ENCODE assay signal across 20 cellular contexts in genomic region chr12:120984351-120984898, GRCh38. TPM values are rescaled to one million over a fixed set of nuclear protein-coding genes. Genes with fewer than 3 reads are reported as not detected.
A peak's percentile ranks its signal among the peaks of the same experiment; 100 is the strongest.
DNase-seq lines count a peak whose midpoint lies in the region; ATAC-seq and FAIRE-seq lines count a peak whose summit lies in the region.
"Had no signal": no experiment of that assay in that cellular context is flagged by ENCODE, and none has a peak within 500 bp of the region (broad histone marks: within the 10 kb centered on the region; RNA-seq: fewer than 3 reads in every experiment).

No MANE protein-coding gene starts in this region.

- 29 to 67% (median 36%) methylated on average over 3 of the region's 3 CpGs for WGBS in small intestine, 3 donors

- H3K4me1 ChIP-seq in small intestine (ENCODE audit: control insufficient read depth in 2 of 2, insufficient read depth in 1 of 2, low read depth in 1 of 2, low read length in 1 of 2) = peaks cover 0 to 3% of the 10 kb centered on the region in 2 donors
- H3K4me1 ChIP-seq: thyroid gland had no signal

- H3K36me3 ChIP-seq in small intestine (ENCODE audit: control insufficient read depth in 2 of 2, insufficient read depth in 2 of 2, low read length in 2 of 2) = no peaks in the 10 kb centered on the region
- H3K36me3 ChIP-seq: thyroid gland had no signal

- no peak overlapping the region for H3K4me3 Mint-ChIP-seq in T-helper 17 cell

- FAIRE-seq in small intestine (lab: Jason Lieb, UNC) = no peak
- FAIRE-seq: islet of Langerhans had no signal

- H3K4me1 Mint-ChIP-seq in T-helper 17 cell = peaks cover 5% of the 10 kb centered on the region

- peaks cover 3% of the 10 kb centered on the region for H3K36me3 Mint-ChIP-seq in T-helper 17 cell (ENCODE audit: low read depth)

- no peaks in the 10 kb centered on the region for H3K27me3 ChIP-seq in small intestine (ENCODE audit: control insufficient read depth in 2 of 2, insufficient read depth in 2 of 2, low read length in 2 of 2)
- H3K27me3 ChIP-seq: thyroid gland had no signal

- ATAC-seq in T-helper 17 cell = no peak
- ATAC-seq in HG02642 (IDR thresholded peaks at IDR 0.05; ENCODE audit: poor library complexity, unreplicated experiment) = no peak
- ATAC-seq in GM19035 (IDR thresholded peaks at IDR 0.05; ENCODE audit: unreplicated experiment) = no peak

- peak overlapping the region; percentile 47 for H3K27ac Mint-ChIP-seq in T-helper 17 cell

- no peak overlapping the region for H3K4me3 ChIP-seq in small intestine (ENCODE audit: low read depth in 1 of 2, low read length in 2 of 2)
- H3K4me3 ChIP-seq: skin epidermis, thyroid gland had no signal

- H3K27ac ChIP-seq in small intestine (ENCODE audit: low read depth in 1 of 2, low read length in 1 of 2) = peak overlapping the region; percentile 31 to 61
- H3K27ac ChIP-seq: skin epidermis, thyroid gland had no signal

- peak; percentile 88 for DNase-seq in HT-29 (ENCODE audit: low spot score)
- DNase-seq in T-helper 17 cell = no peak
- DNase-seq in left kidney (ENCODE audit: low read depth, low spot score) = peak; percentile 50
- DNase-seq in small intestine = peak; percentile 96
- DNase-seq in cerebellar nuclear complex (lab: John Stamatoyannopoulos, UW) = no peak
- DNase-seq: activated CD4-positive, alpha-beta T cell treated with anti-CD3 and anti-CD28 coated beads for 4 hours; activated naive CD4-positive, alpha-beta T cell treated with anti-CD3 and anti-CD28 coated beads, Interleukin-2, amount 50 U/mL, for 16 hours; dermis blood vessel endothelial cell; KG1; NCI-H1105 treated with DMSO at 0.1 percent for 48 hours; NCI-H226; SHP77; thyroid gland had no signal

- H3K27me3 Mint-ChIP-seq in T-helper 17 cell = peaks cover 5% of the 10 kb centered on the region

- H3K9me3 ChIP-seq in T-helper 17 cell (ENCODE audit: control insufficient read depth, low read length, poor library complexity, severe bottlenecking) = no peaks in the 10 kb centered on the region
- H3K9me3 ChIP-seq in small intestine (ENCODE audit: control insufficient read depth, low read depth) = no peaks in the 10 kb centered on the region
- H3K9me3 ChIP-seq: thyroid gland had no signal

RNA-seq across cellular contexts. Expression of gene HNF1A, which starts 6.1 kb away (rescaled TPM):
- total RNA-seq in HT-29 (2014; rRNA removed; shearing (Covaris generic)) = 31.1 and 41.7 TPM in 2 replicates
- total RNA-seq in T-helper 17 cell = not detected
- polyA plus RNA-seq in small intestine = 10 to 100 TPM; 23.0 to 42.3 (median 32.2) TPM
- total RNA-seq: dermis blood vessel endothelial cell; omental fat pad; T-helper 2 cell treated with Interferon-gamma antibody and Interleukin-4, amounts not matched to agents 100 ng/mL and 5 ng/mL, for 36 hours; thyroid gland had no signal
- polyA plus RNA-seq: BJ had no signal

RNA-seq across cellular contexts. Expression of gene C12orf43, which starts 31.9 kb away (rescaled TPM):
- 10.9 and 18.9 TPM in 2 replicates for total RNA-seq in HT-29 (2014; rRNA removed; shearing (Covaris generic))
- total RNA-seq in T-helper 17 cell = 10 to 100 TPM; 16.1 to 17.3 TPM
- polyA plus RNA-seq in small intestine = 10 to 100 TPM in 1 of 3 donors, 1 to 10 TPM in 2; 4.5 to 11.4 (median 5.1) TPM

RNA-seq across cellular contexts. Expression of gene OASL, which starts 54.6 kb away (rescaled TPM):
- total RNA-seq in HT-29 (2014; rRNA removed; shearing (Covaris generic)) = 17.4 and 18.0 TPM in 2 replicates
- 10 to 100 TPM; 18.8 to 30.3 TPM for total RNA-seq in T-helper 17 cell
- 1 to 10 TPM; 1.7 to 3.0 (median 2.2) TPM for polyA plus RNA-seq in small intestine

Comparison
In these comparisons a context has a peak if more than half of its experiments do, and no peak if none do; other contexts are left out.
1. DNase-seq: peak in HT-29 (single experiment), left kidney (single experiment) and small intestine (single experiment); none in T-helper 17 cell (0 of 3) and cerebellar nuclear complex (0 of 2).
2. RNA of gene HNF1A, which starts 6.1 kb away (total RNA-seq): 31.1 to 41.7 TPM in HT-29; not detected in T-helper 17 cell; every median in the first group is over 10 times any median in the second.